In the genomic region with DNA sequence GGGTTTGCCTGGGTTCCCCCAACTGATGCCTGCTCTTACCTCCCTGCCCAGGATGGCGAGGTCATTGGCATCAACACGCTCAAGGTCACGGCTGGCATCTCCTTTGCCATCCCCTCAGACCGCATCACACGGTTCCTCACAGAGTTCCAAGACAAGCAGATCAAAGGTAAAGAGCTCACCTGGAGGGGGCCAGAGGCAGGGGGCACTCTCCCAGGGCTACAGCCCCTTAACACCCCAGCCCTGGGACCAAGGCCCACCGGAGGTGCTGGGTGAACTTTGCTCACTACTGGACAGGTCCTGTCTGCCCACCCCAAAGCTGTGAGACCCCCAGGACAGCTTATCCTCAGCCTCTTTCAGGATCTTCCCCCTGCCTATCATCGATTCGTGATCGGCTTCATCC, we compare ENCODE assay signal across 19 cellular contexts. TPM values are rescaled to one million over a fixed set of nuclear protein-coding genes. Genes with fewer than 3 reads are reported as not detected.
"Had no signal": no experiment of that assay in that cellular context is flagged by ENCODE, and none has a peak within 500 bp of the region (broad histone marks: within the 10 kb centered on the region; RNA-seq: fewer than 3 reads in every experiment).

No MANE protein-coding gene starts in this region.

- H3K9me3 ChIP-seq: adrenal gland, colonic mucosa, esophagus squamous epithelium, gastrocnemius medialis, pancreas, thyroid gland had no signal

- ATAC-seq: activated CD8-positive, alpha-beta T cell treated with anti-CD3 and anti-CD28 coated beads, Interleukin-2, amount 10 ng/mL, durations not matched to agents 7 days and 5 days; gastrocnemius medialis; left lobe of liver; natural killer cell; pancreas; stimulated activated naive CD8-positive, alpha-beta T cell treated with anti-CD3 and anti-CD28 coated beads, Interleukin-15, Interleukin-2, amounts not matched to agents 100 U/mL and 50 U/mL, for 24 hours had no signal

- DNase-seq: activated CD4-positive, alpha-beta T cell treated with anti-CD3 and anti-CD28 coated beads for 1 hour; activated CD4-positive, alpha-beta T cell treated with anti-CD3 and anti-CD28 coated beads, Interleukin-2, amount 50 U/mL, for 1 hour; activated CD8-positive, alpha-beta T cell treated with anti-CD3 and anti-CD28 coated beads, Interleukin-2, amount 10 ng/mL, durations not matched to agents 7 days and 5 days; activated gamma-delta T cell treated with Interleukin-2 at 50 U/mL for 16 hours; adrenal gland; colonic mucosa; esophagus squamous epithelium; midbrain; natural killer cell; stimulated activated CD4-positive, alpha-beta T cell treated with anti-CD3 and anti-CD28 coated beads, Interleukin-12 subunit alpha, Interleukin-12 subunit beta, amount 100 ng/mL, for 4 hours; stimulated activated CD4-positive, alpha-beta T cell treated with anti-CD3 and anti-CD28 coated beads, Interleukin-4, amount 100 ng/mL, for 4 hours; stimulated activated naive CD8-positive, alpha-beta T cell treated with anti-CD3 and anti-CD28 coated beads, Interleukin-15, Interleukin-2, amounts not matched to agents 100 U/mL and 50 U/mL, for 24 hours; thyroid gland had no signal

- H3K27ac Mint-ChIP-seq: activated CD8-positive, alpha-beta T cell treated with anti-CD3 and anti-CD28 coated beads, Interleukin-2, amount 10 ng/mL, durations not matched to agents 7 days and 5 days; activated naive CD8-positive, alpha-beta T cell; natural killer cell had no signal

- H3K36me3 Mint-ChIP-seq: activated naive CD8-positive, alpha-beta T cell; natural killer cell had no signal

- H3K27me3 ChIP-seq: adrenal gland, colonic mucosa, esophagus squamous epithelium, gastrocnemius medialis, pancreas, thyroid gland had no signal

- H3K4me1 ChIP-seq: adrenal gland, colonic mucosa, esophagus squamous epithelium, gastrocnemius medialis, pancreas, thyroid gland had no signal

- H3K4me3 ChIP-seq: adrenal gland, colonic mucosa, esophagus squamous epithelium, gastrocnemius medialis, pancreas, thyroid gland had no signal

- H3K36me3 ChIP-seq: adrenal gland, colonic mucosa, gastrocnemius medialis, pancreas, thyroid gland had no signal

- H3K27me3 Mint-ChIP-seq: central memory CD8-positive, alpha-beta T cell had no signal

- H3K4me1 Mint-ChIP-seq: central memory CD8-positive, alpha-beta T cell; natural killer cell had no signal

- H3K27ac ChIP-seq: adrenal gland, colonic mucosa, esophagus squamous epithelium, gastrocnemius medialis, pancreas, thyroid gland had no signal

- H3K4me3 Mint-ChIP-seq: activated CD8-positive, alpha-beta T cell treated with anti-CD3 and anti-CD28 coated beads, Interleukin-2, amount 10 ng/mL, durations not matched to agents 7 days and 5 days; activated naive CD8-positive, alpha-beta T cell; central memory CD8-positive, alpha-beta T cell; natural killer cell had no signal

RNA-seq across cellular contexts. Expression of gene HTRA3, which starts 24.5 kb away (rescaled TPM):
- total RNA-seq: activated CD8-positive, alpha-beta T cell treated with anti-CD3 and anti-CD28 coated beads, Interleukin-2, amount 10 ng/mL, durations not matched to agents 7 days and 5 days; natural killer cell had no signal
- polyA plus RNA-seq: keratinocyte had no signal
